Comparison of ENCODE assay signal across 1 cellular context in genomic region chr1:24186993-24187790, GRCh38.
TF ChIP-seq lines count a peak whose summit lies in the region.

Gene IFNLR1 (minus strand): TSS chr1:24187289. CDS start chr1:24187248, 41 bp downstream.

TF ChIP-seq in GM12878, 131 proteins besides CTCF, POLR2A, EP300 and RAD21 (continued from another document):
- TF ChIP-seq ZBTB4 (CRISPR knock-in tag; IDR thresholded peaks at IDR 0.05) = no peak
- no peak for TF ChIP-seq IRF4 (IDR thresholded peaks at IDR 0.05; ENCODE audit: low read depth, low read length)
- peak; percentile 96 for TF ChIP-seq MEF2B (IDR thresholded peaks at IDR 0.05; ENCODE audit: partially characterized antibody, poor library complexity, severe bottlenecking)
- TF ChIP-seq ESRRA (IDR thresholded peaks at IDR 0.05; ENCODE audit: low read length) = no peak
- no peak for TF ChIP-seq HDAC2 (IDR thresholded peaks at IDR 0.05)
- TF ChIP-seq MYC (IDR thresholded peaks at IDR 0.05; ENCODE audit: insufficient read depth, insufficient read length, insufficient replicate concordance, low read length, severe bottlenecking) = no peak
- TF ChIP-seq USF1 (IDR thresholded peaks at IDR 0.05; ENCODE audit: borderline replicate concordance, extremely low read length, insufficient read depth, low read depth, low read length) = peak; percentile 34
- no peak for TF ChIP-seq STAT3 (IDR thresholded peaks at IDR 0.05; ENCODE audit: low read depth, low read length)
- no peak for TF ChIP-seq MEF2A (IDR thresholded peaks at IDR 0.05; ENCODE audit: insufficient read depth, low read depth, low read length)
- TF ChIP-seq CEBPB (IDR thresholded peaks at IDR 0.05; ENCODE audit: borderline replicate concordance in 1 of 2, low read depth in 2 of 2, low read length in 2 of 2) = no peak
- TF ChIP-seq MAX (IDR thresholded peaks at IDR 0.05; ENCODE audit: low read depth, low read length) = no peak
- no peak for TF ChIP-seq BMI1 (IDR thresholded peaks at IDR 0.05; ENCODE audit: borderline replicate concordance)
- TF ChIP-seq ZNF217 (IDR thresholded peaks at IDR 0.05) = no peak
- no peak for TF ChIP-seq POU2F2 (IDR thresholded peaks at IDR 0.05; ENCODE audit: borderline replicate concordance, low read depth, low read length)
- no peak for TF ChIP-seq ZNF592 (IDR thresholded peaks at IDR 0.05)
- TF ChIP-seq NRF1 (conservative IDR thresholded peaks at IDR 0.05; ENCODE audit: low read depth, low read length) = no peak
- TF ChIP-seq CEBPZ (IDR thresholded peaks at IDR 0.05; ENCODE audit: low read depth, low read length) = no peak
- TF ChIP-seq EGR1 (IDR thresholded peaks at IDR 0.05; ENCODE audit: borderline replicate concordance in 1 of 2, low read depth in 2 of 2, low read length in 2 of 2) = no peak
- no peak for TF ChIP-seq ZNF207 (IDR thresholded peaks at IDR 0.05; ENCODE audit: borderline replicate concordance)
- TF ChIP-seq CHD2 (IDR thresholded peaks at IDR 0.05; ENCODE audit: borderline replicate concordance, low read depth, low read length) = no peak
- no peak for TF ChIP-seq SREBF1 (IDR thresholded peaks at IDR 0.05; ENCODE audit: low read length)
- TF ChIP-seq BRCA1 (IDR thresholded peaks at IDR 0.05; ENCODE audit: low read depth, low read length) = no peak
- peak in 1 of 2 experiments; percentile 59; a peak in 1 of 4 replicates for TF ChIP-seq BHLHE40 (IDR thresholded peaks at IDR 0.05; ENCODE audit: borderline replicate concordance in 1 of 2, low read depth in 2 of 2, low read length in 1 of 2)
- TF ChIP-seq FOXK2 (IDR thresholded peaks at IDR 0.05) = no peak
- no peak for TF ChIP-seq ZBED1 (IDR thresholded peaks at IDR 0.05; ENCODE audit: borderline replicate concordance)
- TF ChIP-seq DPF2 (IDR thresholded peaks at IDR 0.05) = no peak
- no peak for TF ChIP-seq SUZ12 (IDR thresholded peaks at IDR 0.05; ENCODE audit: unreplicated experiment)
- TF ChIP-seq YBX1 (IDR thresholded peaks at IDR 0.05) = no peak
- no peak; the same call in 1 of the 2 replicates for TF ChIP-seq REST (IDR thresholded peaks at IDR 0.05; ENCODE audit: low read depth, low read length)
- no peak for TF ChIP-seq ZNF622 (IDR thresholded peaks at IDR 0.05)
- TF ChIP-seq CREM (IDR thresholded peaks at IDR 0.05; ENCODE audit: low read depth) = peak; percentile 34; the same call in 1 of the 2 replicates
- TF ChIP-seq HCFC1 (IDR thresholded peaks at IDR 0.05; ENCODE audit: low read length) = no peak
- no peak for TF ChIP-seq SIN3A (IDR thresholded peaks at IDR 0.05; ENCODE audit: low read depth, low read length)
- no peak for TF ChIP-seq SMAD1 (IDR thresholded peaks at IDR 0.05; ENCODE audit: low read depth, partially characterized antibody)
- TF ChIP-seq HDGF (IDR thresholded peaks at IDR 0.05) = no peak
- TF ChIP-seq CBFB (IDR thresholded peaks at IDR 0.05; ENCODE audit: low read depth) = no peak
- no peak for TF ChIP-seq HSF1 (IDR thresholded peaks at IDR 0.05; ENCODE audit: low read depth, low read length)
- no peak for TF ChIP-seq NFXL1 (IDR thresholded peaks at IDR 0.05; ENCODE audit: borderline replicate concordance)
- no peak for TF ChIP-seq CHD4 (IDR thresholded peaks at IDR 0.05)
- peak; percentile 20; the same call in 1 of the 2 replicates for TF ChIP-seq YY1 (IDR thresholded peaks at IDR 0.05; ENCODE audit: low read depth, low read length)
- TF ChIP-seq ZZZ3 (IDR thresholded peaks at IDR 0.05; ENCODE audit: control insufficient read depth, insufficient read length, low read depth) = no peak
- TF ChIP-seq MLLT1 (IDR thresholded peaks at IDR 0.05) = no peak
TF ChIP-seq in GM12878: peak in this region for 11.
